2 cellular contexts compared by ENCODE assay signal in genomic region chr5:154209591-154210081, GRCh38.
TF ChIP-seq lines count a peak whose summit lies in the region.

No MANE protein-coding gene starts in this region.

TF ChIP-seq in IMR-90, 13 proteins besides CTCF, POLR2A, EP300 and RAD21:
- no peak for TF ChIP-seq RCOR1 (IDR thresholded peaks at IDR 0.05; ENCODE audit: insufficient replicate concordance, low read length)
- TF ChIP-seq BHLHE40 (IDR thresholded peaks at IDR 0.05; ENCODE audit: low read depth, low read length): no peak
- no peak for TF ChIP-seq FOS (IDR thresholded peaks at IDR 0.05; ENCODE audit: low read depth, low read length)
- no peak for TF ChIP-seq MAZ (IDR thresholded peaks at IDR 0.05; ENCODE audit: borderline replicate concordance, low read depth, low read length)
- TF ChIP-seq, protein P1, sequence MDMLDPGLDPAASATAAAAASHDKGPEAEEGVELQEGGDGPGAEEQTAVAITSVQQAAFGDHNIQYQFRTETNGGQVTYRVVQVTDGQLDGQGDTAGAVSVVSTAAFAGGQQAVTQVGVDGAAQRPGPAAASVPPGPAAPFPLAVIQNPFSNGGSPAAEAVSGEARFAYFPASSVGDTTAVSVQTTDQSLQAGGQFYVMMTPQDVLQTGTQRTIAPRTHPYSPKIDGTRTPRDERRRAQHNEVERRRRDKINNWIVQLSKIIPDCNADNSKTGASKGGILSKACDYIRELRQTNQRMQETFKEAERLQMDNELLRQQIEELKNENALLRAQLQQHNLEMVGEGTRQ (IDR thresholded peaks at IDR 0.05; ENCODE audit: low read depth, low read length): no peak
- TF ChIP-seq CEBPB (IDR thresholded peaks at IDR 0.05; ENCODE audit: low read depth, low read length): 0 out of 2 replicates have a peak, but pooled peaks have one; percentile 8
TF ChIP-seq in IMR-90: peak in this region for 1.

TF ChIP-seq in K562, 482 proteins besides CTCF, POLR2A, EP300 and RAD21:
- TF ChIP-seq ZNF695 (CRISPR knock-in tag; IDR thresholded peaks at IDR 0.05): no peak
- no peak for TF ChIP-seq CHCHD3 (CRISPR knock-in tag; IDR thresholded peaks at IDR 0.05)
- TF ChIP-seq ELK1 (CRISPR knock-in tag; IDR thresholded peaks at IDR 0.05): no peak
- TF ChIP-seq CEBPB (tag; IDR thresholded peaks at IDR 0.05): 0 out of 2 replicates have a peak, but pooled peaks have one; percentile 12
